Comparison of ENCODE assay signal across 8 cellular contexts in the genomic region with DNA sequence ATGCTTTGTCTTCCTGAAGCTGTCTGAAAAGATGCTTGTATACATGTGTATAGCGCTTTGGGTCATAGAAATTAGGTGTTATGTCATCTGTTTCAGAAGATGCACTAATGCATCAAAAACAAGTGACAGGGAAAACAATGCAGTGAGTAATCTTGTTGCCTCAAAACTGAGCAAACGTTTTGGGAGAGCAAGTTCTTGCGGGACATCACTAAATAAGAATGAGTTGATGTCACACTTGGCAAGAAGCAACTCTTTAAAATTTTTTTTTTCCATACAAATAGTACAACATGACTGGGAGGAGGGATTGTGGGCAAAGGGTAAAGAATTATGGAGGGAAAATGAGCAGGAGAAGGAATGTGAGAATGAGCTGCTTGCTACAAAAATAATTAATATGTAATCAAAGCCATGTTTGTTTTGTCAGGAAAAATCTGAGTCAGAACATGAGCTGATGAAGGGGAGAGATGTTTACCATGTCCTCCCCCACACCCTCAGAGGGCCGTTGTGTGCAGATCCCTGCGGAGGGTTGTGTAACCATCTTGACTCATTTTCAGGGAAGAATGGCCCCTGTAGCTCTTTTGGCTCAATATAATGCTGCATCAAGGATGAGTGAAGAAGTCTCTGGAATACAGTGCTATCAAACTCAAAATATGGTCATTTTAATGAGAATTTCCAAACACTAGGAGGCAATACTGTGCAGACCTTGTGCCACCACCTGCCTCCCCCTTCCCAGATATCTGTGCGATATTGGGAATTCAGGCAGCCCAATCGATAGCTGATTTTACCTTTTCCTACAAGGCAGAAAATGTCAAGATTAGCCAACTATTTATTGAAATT. TPM values are rescaled to one million over a fixed set of nuclear protein-coding genes. Genes with fewer than 3 reads are reported as not detected.
DNase-seq lines count a peak whose midpoint lies in the region; ATAC-seq and TF ChIP-seq lines count a peak whose summit lies in the region.

No MANE protein-coding gene starts in this region.

- H3K36me3 ChIP-seq in upper lobe of right lung, result no peaks in the 10 kb centered on the region

- intact Hi-C loops in upper lobe of right lung (cut with DNase I), result no loop called here

- in situ Hi-C loops in astrocyte of the cerebellum (cut with HindIII; ENCODE audit: low sequenced_read_pairs), result loop anchor here (25.0 kb wide), 1 partner anchor 314 kb away; a partner anchor contains a TSS

- H3K4me3 ChIP-seq in astrocyte of the cerebellum (ENCODE audit: low read depth, low read length) (no peak overlapping the region), upper lobe of right lung (no peak overlapping the region)

- peaks cover 17% of the 10 kb centered on the region for H3K4me1 ChIP-seq in upper lobe of right lung

- no peaks in the 10 kb centered on the region for H3K27me3 ChIP-seq in upper lobe of right lung

- DNase-seq in NCI-H2081 (lab: John Stamatoyannopoulos, UW) (peak; percentile 46 to 69), NCI-H2081 treated with DMSO at 0.1 percent for 48 hours (lab: John Stamatoyannopoulos, UW) (no peak), astrocyte of the cerebellum (ENCODE audit: low read depth) (peak; percentile 87), left kidney (ENCODE audit: low read depth, low spot score) (peak; percentile 86), upper lobe of right lung (peak; percentile 67), DMS 273 (lab: John Stamatoyannopoulos, UW; ENCODE audit: unreplicated experiment) (no peak)

- no peak for TF ChIP-seq CTCF in astrocyte of the cerebellum (IDR thresholded peaks at IDR 0.05; ENCODE audit: low read depth, low read length, missing control alignments)
- no peak for TF ChIP-seq CTCF in upper lobe of right lung (IDR thresholded peaks at IDR 0.05)

- ATAC-seq in upper lobe of right lung (peak; percentile 91), HG02885 (IDR thresholded peaks at IDR 0.05; ENCODE audit: poor library complexity, unreplicated experiment) (no peak), HG02970 (IDR thresholded peaks at IDR 0.05; ENCODE audit: low FRiP score, unreplicated experiment) (no peak)

- H3K27ac ChIP-seq in upper lobe of right lung, result peak overlapping the region; percentile 55

- H3K9me3 ChIP-seq in upper lobe of right lung, result no peaks in the 10 kb centered on the region

RNA-seq across cellular contexts. Expression of a gene that starts 41.4 kb away (rescaled TPM):
- 14.0 TPM for total RNA-seq in upper lobe of right lung

RNA-seq across cellular contexts. Expression of a gene that starts 48.2 kb away (rescaled TPM):
- total RNA-seq in upper lobe of right lung, result 26.4 TPM

Comparison
In these comparisons a context has a peak if more than half of its experiments do, and no peak if none do; other contexts are left out.
1. DNase-seq: peak in NCI-H2081 (2 of 2), astrocyte of the cerebellum (single experiment), left kidney (single experiment) and upper lobe of right lung (single experiment); none in NCI-H2081 treated with DMSO at 0.1 percent for 48 hours (single experiment) and DMS 273 (single experiment).